22 cellular contexts compared by ENCODE assay signal in the genomic region with DNA sequence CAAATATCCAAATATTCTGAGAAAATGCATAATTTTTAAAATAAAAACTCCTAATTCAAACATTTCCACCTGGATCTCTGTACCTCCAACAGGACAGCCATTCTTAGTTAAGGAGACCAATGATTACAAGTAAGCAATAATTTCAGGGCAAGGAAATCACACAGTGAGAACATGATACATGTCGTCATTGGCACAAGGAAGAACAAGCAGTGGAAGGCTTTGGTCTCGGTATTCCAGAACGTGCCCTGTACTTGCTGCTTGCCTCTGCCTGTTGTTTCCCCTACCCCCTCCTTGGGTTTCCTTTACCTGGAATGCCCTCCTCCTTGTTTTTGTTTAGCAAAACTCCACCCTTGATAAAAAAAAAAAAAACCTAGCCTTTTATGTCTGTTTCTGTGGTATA.
"Had no signal": no experiment of that assay in that cellular context is flagged by ENCODE, and none has a peak within 500 bp of the region (broad histone marks: within the 10 kb centered on the region; RNA-seq: fewer than 3 reads in every experiment).

No MANE protein-coding gene starts in this region.

- H3K4me1 ChIP-seq: pancreas, testis, tibial nerve, upper lobe of left lung, uterus had no signal

- H3K36me3 ChIP-seq: neutrophil, pancreas, sigmoid colon, stomach, tibial nerve, upper lobe of left lung, uterus had no signal

- H3K9me3 ChIP-seq: mucosa of descending colon, neutrophil, pancreas, sigmoid colon, stomach, testis, tibial nerve, upper lobe of left lung, uterus had no signal

- DNase-seq: dermis blood vessel endothelial cell; effector memory CD4-positive, alpha-beta T cell; head of caudate nucleus; kidney; mesenchymal stem cell; mucosa of descending colon; naive B cell; pancreas; right cardiac atrium; sigmoid colon; stimulated activated CD4-positive, alpha-beta T cell treated with anti-CD3 and anti-CD28 coated beads, Interleukin-2, amount 100 ng/mL, for 24 hours; stimulated activated CD4-positive, alpha-beta T cell treated with anti-CD3 and anti-CD28 coated beads, Interleukin-4, amount 100 ng/mL, for 24 hours; stimulated activated naive CD4-positive, alpha-beta T cell treated with Interleukin-2 at 50 U/mL for 16 hours; stomach; testis; upper lobe of left lung; uterus had no signal

- H3K4me3 ChIP-seq: coronary artery, mucosa of descending colon, pancreas, sigmoid colon, stomach, testis, tibial nerve, upper lobe of left lung, uterus had no signal

- H3K27ac ChIP-seq: coronary artery, neutrophil, pancreas, sigmoid colon, stomach, testis, tibial nerve, upper lobe of left lung, uterus had no signal

- H3K27me3 ChIP-seq: neutrophil, pancreas, sigmoid colon, stomach, testis, tibial nerve, upper lobe of left lung, uterus had no signal

- ATAC-seq: left lobe of liver; mucosa of descending colon; right cardiac atrium; stimulated activated effector memory CD8-positive, alpha-beta T cell treated with anti-CD3 and anti-CD28 coated beads, Interleukin-12 subunit alpha, Interleukin-12 subunit beta, amount 100 ng/mL, for 72 hours had no signal
